ENCODE assay signal across 16 cellular contexts in the genomic region with DNA sequence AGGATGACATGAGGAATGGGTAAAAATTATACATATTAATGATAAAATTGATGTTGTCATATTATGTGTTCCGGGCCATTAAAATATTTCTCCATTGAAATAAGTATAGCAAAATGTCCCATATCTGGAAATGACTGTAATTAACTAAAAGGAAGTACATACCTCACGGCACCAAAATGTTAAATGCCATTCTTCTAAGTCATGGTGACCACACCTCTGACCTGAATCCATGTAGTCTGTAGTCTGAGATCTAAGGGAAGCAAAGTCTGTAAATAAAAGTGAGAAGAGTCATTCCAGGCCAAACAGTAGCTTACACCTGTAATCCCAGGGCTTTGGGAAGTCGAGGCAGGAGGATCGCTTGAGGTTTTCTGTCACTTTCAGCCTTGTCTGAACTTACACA. TPM values are rescaled to one million over a fixed set of nuclear protein-coding genes. Genes with fewer than 3 reads are reported as not detected.
A peak's percentile ranks its signal among the peaks of the same experiment; 100 is the strongest.
DNase-seq lines count a peak whose midpoint lies in the region; ATAC-seq and TF ChIP-seq lines count a peak whose summit lies in the region.
"Had no signal": no experiment of that assay in that cellular context is flagged by ENCODE, and none has a peak within 500 bp of the region (broad histone marks: within the 10 kb centered on the region; RNA-seq: fewer than 3 reads in every experiment).

No MANE protein-coding gene starts in this region.

- H3K4me3 ChIP-seq in body of pancreas = no peak overlapping the region
- H3K4me3 ChIP-seq in WERI-Rb-1 (ENCODE audit: low read depth, low read length) = no peak overlapping the region
- H3K4me3 ChIP-seq: SJCRH30 had no signal

- no peak for TF ChIP-seq POLR2A in body of pancreas (IDR thresholded peaks at IDR 0.05)

- H3K9me3 ChIP-seq in body of pancreas (no peaks in the 10 kb centered on the region), WERI-Rb-1 (ENCODE audit: severe bottlenecking) (no peaks in the 10 kb centered on the region)
- H3K9me3 ChIP-seq: SJCRH30 had no signal

- DNase-seq in M059J (ENCODE audit: low read depth) (peak; percentile 72), body of pancreas (no peak), left colon (no peak), NCI-H2081 treated with DMSO at 0.1 percent for 48 hours (lab: John Stamatoyannopoulos, UW) (no peak), T-helper 9 cell (no peak), NCI-H128 (lab: John Stamatoyannopoulos, UW; ENCODE audit: unreplicated experiment) (no peak), WERI-Rb-1 (no peak)
- DNase-seq: CD8-positive, alpha-beta T cell; GOT3; HFFc6; IMR-90; MV-4-11; NCI-H1436; NCI-H774; SJCRH30 had no signal

- TF ChIP-seq CTCF in body of pancreas (IDR thresholded peaks at IDR 0.05) = no peak
- no peak for TF ChIP-seq CTCF in WERI-Rb-1 (IDR thresholded peaks at IDR 0.05; ENCODE audit: low read depth, low read length)

- no peaks in the 10 kb centered on the region for H3K36me3 ChIP-seq in body of pancreas (replicated peaks in 1 of 2; ENCODE audit: insufficient read depth in 1 of 2, low read depth in 2 of 2)
- H3K36me3 ChIP-seq in WERI-Rb-1 = no peaks in the 10 kb centered on the region
- H3K36me3 ChIP-seq: SJCRH30 had no signal

- H3K27me3 ChIP-seq in body of pancreas = no peaks in the 10 kb centered on the region
- no peaks in the 10 kb centered on the region for H3K27me3 ChIP-seq in WERI-Rb-1 (ENCODE audit: insufficient read depth, low read depth, severe bottlenecking)

- no peaks in the 10 kb centered on the region for H3K4me1 ChIP-seq in body of pancreas
- H3K4me1 ChIP-seq: SJCRH30 had no signal

- intact Hi-C loops in body of pancreas (cut with DNase I) = no loop called here
- intact Hi-C loops in left colon (cut with DNase I, micrococcal nuclease) = no loop called here

- peak; percentile 40 for ATAC-seq in body of pancreas
- ATAC-seq in left colon = peak; percentile 86
- ATAC-seq: CD8-positive, alpha-beta T cell had no signal

- 55 to 64% methylated on average over 4 of the region's 4 CpGs for WGBS in body of pancreas, 2 donors

- H3K27ac ChIP-seq in body of pancreas (no peak overlapping the region), WERI-Rb-1 (no peak overlapping the region)
- H3K27ac ChIP-seq: SJCRH30 had no signal

RNA-seq across cellular contexts. Expression of a gene that starts 8.7 kb away (rescaled TPM):
- 0.49 and 0.66 TPM in 2 replicates for total RNA-seq in M059J (2014; rRNA removed; shearing (Covaris generic))
- 1 to 10 TPM; 1.6 to 4.4 TPM for total RNA-seq in body of pancreas
- total RNA-seq in left colon = 10 to 100 TPM; 35.3 to 44.7 TPM
- total RNA-seq: CD8-positive, alpha-beta T cell; HFFc6; IMR-90; LHCN-M2; SJCRH30 had no signal

Comparison
In these comparisons a context has a peak if more than half of its experiments do, and no peak if none do; other contexts are left out.
1. RNA of a gene that starts 8.7 kb away (total RNA-seq): 35.3 to 44.7 TPM in left colon; 1.6 to 4.4 TPM in body of pancreas and 0.49 to 0.66 TPM in M059J; every median in the first group is over 4 times any median in the second.